Comparison of ENCODE assay signal across 9 cellular contexts in genomic region chr3:23992051-23992628, GRCh38. TPM values are rescaled to one million over a fixed set of nuclear protein-coding genes. Genes with fewer than 3 reads are reported as not detected.
DNase-seq lines count a peak whose midpoint lies in the region; ATAC-seq and TF ChIP-seq lines count a peak whose summit lies in the region.
"Had no signal": no experiment of that assay in that cellular context is flagged by ENCODE, and none has a peak within 500 bp of the region (broad histone marks: within the 10 kb centered on the region; RNA-seq: fewer than 3 reads in every experiment).

No MANE protein-coding gene starts in this region.

- DNase-seq in C1 segment of cervical spinal cord (lab: John Stamatoyannopoulos, UW) (peak in 11 of 14 donors; percentile 24 to 80 (median 46)), NCI-H1417 treated with DMSO at 0.1 percent for 48 hours (lab: John Stamatoyannopoulos, UW) (peak; percentile 9), astrocyte of the cerebellum (ENCODE audit: low read depth) (peak; percentile 76), mesendoderm (peak; percentile 59), GOT3 (lab: John Stamatoyannopoulos, UW) (no peak), NCI-H187 (lab: John Stamatoyannopoulos, UW) (no peak)

- H3K79me1 ChIP-seq in mesendoderm (ENCODE audit: low read length) = no peaks in the 10 kb centered on the region

- H2BK120ac ChIP-seq in mesendoderm (ENCODE audit: low read depth, low read length) = no peak overlapping the region

- H3K4me1 ChIP-seq in mesendoderm (ENCODE audit: control insufficient read depth, low read depth, low read length) = no peaks in the 10 kb centered on the region

- H3K4ac ChIP-seq in mesendoderm (ENCODE audit: low read depth, low read length) = no peak overlapping the region

- H3K36me3 ChIP-seq in mesendoderm (ENCODE audit: control insufficient read depth, insufficient read depth, low read length) = no peaks in the 10 kb centered on the region
- H3K36me3 ChIP-seq: neutrophil had no signal

- H3K23ac ChIP-seq in mesendoderm (ENCODE audit: low read length) = no peak overlapping the region

- in situ Hi-C loops in astrocyte of the cerebellum (cut with HindIII; ENCODE audit: low sequenced_read_pairs) = loop anchor here (10.0 kb wide), 1 partner anchor 243 kb away; no protein-coding TSS in a partner anchor

- no peak for ATAC-seq in GM19328 (IDR thresholded peaks at IDR 0.05; ENCODE audit: unreplicated experiment)
- no peak for ATAC-seq in HG02852 (IDR thresholded peaks at IDR 0.05; ENCODE audit: unreplicated experiment)

- no peak overlapping the region for H4K8ac ChIP-seq in mesendoderm (ENCODE audit: low read depth, low read length)

- H4K5ac ChIP-seq in mesendoderm (ENCODE audit: low read length) = no peak overlapping the region

- no peak overlapping the region for H3K9ac ChIP-seq in mesendoderm (ENCODE audit: low read length)

- H3K4me3 ChIP-seq in astrocyte of the cerebellum (ENCODE audit: low read depth, low read length) (no peak overlapping the region), mesendoderm (ENCODE audit: low read length) (no peak overlapping the region)

- no peaks in the 10 kb centered on the region for H3K79me2 ChIP-seq in mesendoderm (ENCODE audit: control insufficient read depth, insufficient read depth, low read length)

- H3K27ac ChIP-seq in mesendoderm (ENCODE audit: low read depth, low read length) = no peak overlapping the region
- H3K27ac ChIP-seq: neutrophil had no signal

- H2BK15ac ChIP-seq in mesendoderm (replicated peaks; ENCODE audit: low read depth) = no peak overlapping the region

- no peak overlapping the region for H3K56ac ChIP-seq in mesendoderm (ENCODE audit: low read length)

- no peak overlapping the region for H2AK5ac ChIP-seq in mesendoderm (ENCODE audit: low read length)

- no peak overlapping the region for H3K18ac ChIP-seq in mesendoderm (ENCODE audit: low read length)

- H2BK5ac ChIP-seq in mesendoderm (ENCODE audit: low read length) = no peak overlapping the region

- no peak overlapping the region for H3K4me2 ChIP-seq in mesendoderm (ENCODE audit: low read length)

- TF ChIP-seq CTCF in astrocyte of the cerebellum (IDR thresholded peaks at IDR 0.05; ENCODE audit: low read depth, low read length, missing control alignments) = no peak

- no CpG with 5 or more reads among the region's 7 CpGs for WGBS in mesendoderm (ENCODE audit: extremely low coverage, insufficient coverage, low lambda C conversion rate)

- no peaks in the 10 kb centered on the region for H3K27me3 ChIP-seq in mesendoderm (ENCODE audit: insufficient read depth, low read length, poor library complexity)
- H3K27me3 ChIP-seq: neutrophil had no signal

RNA-seq across cellular contexts. Expression of gene NR1D2, which starts 47.1 kb away (rescaled TPM):
- polyA plus RNA-seq in mesendoderm (2013, experiment 1 of 2) = 6.5 TPM
- 6.5 TPM for polyA plus RNA-seq in mesendoderm (2013, experiment 2 of 2)

Comparison
In these comparisons a context has a peak if more than half of its experiments do, and no peak if none do; other contexts are left out.
1. DNase-seq: peak in C1 segment of cervical spinal cord (11 of 14), NCI-H1417 treated with DMSO at 0.1 percent for 48 hours (single experiment), astrocyte of the cerebellum (single experiment) and mesendoderm (single experiment); none in GOT3 (single experiment) and NCI-H187 (0 of 2).